20 cellular contexts compared by ENCODE assay signal in the genomic region with DNA sequence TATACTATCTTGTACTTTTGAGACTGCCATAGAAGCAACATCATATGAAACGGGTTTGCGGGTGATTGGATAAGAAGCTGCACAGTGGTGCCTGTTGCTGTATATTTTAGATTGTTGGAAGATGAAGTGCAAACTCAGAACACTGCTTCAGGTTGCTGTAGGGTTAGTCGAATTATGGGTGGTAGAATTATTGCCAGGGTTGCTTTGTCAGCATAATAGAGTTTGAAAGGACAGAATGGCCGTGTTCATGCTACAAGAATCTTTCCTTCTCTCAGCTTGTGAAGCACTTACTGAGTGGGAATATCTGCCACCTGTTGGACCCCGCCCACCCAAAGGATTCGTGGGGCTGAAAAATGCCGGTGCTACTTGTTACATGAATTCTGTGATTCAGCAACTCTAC.
DNase-seq lines count a peak whose midpoint lies in the region; ATAC-seq, FAIRE-seq and TF ChIP-seq lines count a peak whose summit lies in the region.
"Had no signal": no experiment of that assay in that cellular context is flagged by ENCODE, and none has a peak within 500 bp of the region (broad histone marks: within the 10 kb centered on the region; RNA-seq: fewer than 3 reads in every experiment).

No MANE protein-coding gene starts in this region.

- H3K27me3 Mint-ChIP-seq in astrocyte (ENCODE audit: low read depth, unreplicated experiment) (no peaks in the 10 kb centered on the region), neural crest cell (ENCODE audit: low read depth) (no peaks in the 10 kb centered on the region)
- H3K27me3 Mint-ChIP-seq: CD4-positive, alpha-beta T cell had no signal

- DNase-seq in HepG2 (ENCODE audit: low spot score), result no peak
- DNase-seq in right lobe of liver, result no peak
- no peak for DNase-seq in astrocyte (ENCODE audit: low read depth)
- DNase-seq in neural crest cell (ENCODE audit: low read depth, low spot score), result no peak
- no peak for DNase-seq in AG20443 (ENCODE audit: low spot score)
- DNase-seq: 8988T; ACHN; AML-193; CD4-positive, alpha-beta T cell; DMS153; DMS79; GDM1; GOT3; H7 had no signal

- FAIRE-seq in HepG2 (lab: Jason Lieb, UNC), result no peak
- FAIRE-seq in astrocyte (lab: Jason Lieb, UNC), result peak; percentile 88
- FAIRE-seq: GM12892, GM18507 had no signal

- no peak overlapping the region for H3K4me3 ChIP-seq in HepG2 (replicated peaks in 1 of 3; ENCODE audit: insufficient read depth in 1 of 3, low read depth in 2 of 3, low read length in 3 of 3)
- H3K4me3 ChIP-seq in right lobe of liver, result no peak overlapping the region
- no peak overlapping the region for H3K4me3 ChIP-seq in astrocyte (ENCODE audit: insufficient read depth, low read depth, low read length)

- H3K9ac ChIP-seq in HepG2 (ENCODE audit: insufficient read depth, low read depth, low read length), result no peak overlapping the region
- H3K9ac ChIP-seq in astrocyte (ENCODE audit: low read length), result no peak overlapping the region

- no peak for TF ChIP-seq RAD21 in HepG2 (CRISPR knock-in tag; IDR thresholded peaks at IDR 0.05)

- H3K27ac ChIP-seq in HepG2 (ENCODE audit: extremely low read length, insufficient read depth, low read length), result no peak overlapping the region
- no peak overlapping the region for H3K27ac ChIP-seq in right lobe of liver
- H3K27ac ChIP-seq in astrocyte (ENCODE audit: low read depth, low read length), result no peak overlapping the region
- H3K27ac ChIP-seq: C4-2B had no signal

- H3K79me2 ChIP-seq in HepG2 (ENCODE audit: insufficient read depth, low read length), result no peaks in the 10 kb centered on the region
- no peaks in the 10 kb centered on the region for H3K79me2 ChIP-seq in astrocyte (ENCODE audit: insufficient read depth, low read length)

- intact Hi-C loops in HepG2 (cut with micrococcal nuclease; ENCODE audit: unreplicated experiment), result no loop called here
- intact Hi-C loops in right lobe of liver (cut with DNase I), result no loop called here

- H2AFZ ChIP-seq in HepG2 (ENCODE audit: low read length) (no peak overlapping the region), astrocyte (ENCODE audit: low read depth, low read length) (no peak overlapping the region)

- TF ChIP-seq CTCF in HepG2 (CRISPR knock-in tag; IDR thresholded peaks at IDR 0.05) (no peak), right lobe of liver (IDR thresholded peaks at IDR 0.05) (no peak), astrocyte (IDR thresholded peaks at IDR 0.05; ENCODE audit: insufficient read depth, low read depth, low read length) (no peak), neural crest cell (conservative IDR thresholded peaks at IDR 0.05) (no peak)

- H3K9me3 Mint-ChIP-seq in astrocyte (ENCODE audit: unreplicated experiment) (no peaks in the 10 kb centered on the region), neural crest cell (peaks cover 8% of the 10 kb centered on the region)

- no peak overlapping the region for H3K4me2 ChIP-seq in HepG2 (ENCODE audit: low read depth, low read length)
- no peak overlapping the region for H3K4me2 ChIP-seq in astrocyte (ENCODE audit: low read length)

- H3K9me3 ChIP-seq in HepG2 (ENCODE audit: low read length), result no peaks in the 10 kb centered on the region
- H3K9me3 ChIP-seq in right lobe of liver, result no peaks in the 10 kb centered on the region
- H3K9me3 ChIP-seq in astrocyte (ENCODE audit: insufficient read depth, low read depth, low read length), result no peaks in the 10 kb centered on the region

- H3K4me3 Mint-ChIP-seq in astrocyte (ENCODE audit: unreplicated experiment), result no peak overlapping the region
- H3K4me3 Mint-ChIP-seq in neural crest cell, result no peak overlapping the region
- H3K4me3 Mint-ChIP-seq: CD4-positive, alpha-beta T cell had no signal

- H3K4me1 ChIP-seq in HepG2 (ENCODE audit: insufficient read depth, low read length) (no peaks in the 10 kb centered on the region), right lobe of liver (no peaks in the 10 kb centered on the region), astrocyte (ENCODE audit: insufficient read depth, low read length) (no peaks in the 10 kb centered on the region)

- POLR2A ChIA-PET in HepG2 (lab: Yijun Ruan, JAX), result no interaction called here

- BruUV-seq in HepG2 (replicated peaks; lab: Mats Ljungman, UMichigan), result no TSS peak

- ATAC-seq in HepG2 (no peak), right lobe of liver (no peak), GM21723 (IDR thresholded peaks at IDR 0.05; ENCODE audit: unreplicated experiment) (no peak), HG02840 (IDR thresholded peaks at IDR 0.05; ENCODE audit: low FRiP score, unreplicated experiment) (no peak)
- ATAC-seq: HCT116 had no signal

- H3K27ac Mint-ChIP-seq in astrocyte (ENCODE audit: unreplicated experiment), result no peak overlapping the region
- peak overlapping the region; percentile 28 for H3K27ac Mint-ChIP-seq in neural crest cell (ENCODE audit: unreplicated experiment)
- H3K27ac Mint-ChIP-seq: CD4-positive, alpha-beta T cell had no signal

- H4K20me1 ChIP-seq in HepG2 (ENCODE audit: insufficient read depth, low read length) (no peaks in the 10 kb centered on the region), astrocyte (ENCODE audit: insufficient read depth, low read length) (no peaks in the 10 kb centered on the region)

- in situ Hi-C loops in HepG2 (cut with HindIII; ENCODE audit: extremely low pct_ligation_motif_present, low pct_unique_long_range_greater_than_20kb), result no loop called here

- TF ChIP-seq POLR2A in HepG2 (IDR thresholded peaks at IDR 0.05; ENCODE audit: insufficient read depth in 1 of 2, low read depth in 2 of 2, low read length in 2 of 2), result no peak
- TF ChIP-seq POLR2A in right lobe of liver (IDR thresholded peaks at IDR 0.05), result no peak

- H3K36me3 ChIP-seq in HepG2 (replicated peaks in 1 of 2; ENCODE audit: control insufficient read depth in 1 of 2, insufficient read depth in 2 of 2, low read length in 2 of 2) (peaks cover 0 to 17% of the 10 kb centered on the region in 2 experiments; a peak in 3 of 5 replicates), right lobe of liver (peaks cover 0 to 75% (median 16%) of the 10 kb centered on the region in 4 donors), astrocyte (ENCODE audit: insufficient read depth, low read length) (peaks cover 13% of the 10 kb centered on the region)

- CTCF ChIA-PET in HepG2 (lab: Yijun Ruan, JAX; ENCODE audit: low intra/inter-chr PET ratio, low total read pairs), result no interaction called here

- H3K4me1 Mint-ChIP-seq in astrocyte (ENCODE audit: low read depth, unreplicated experiment) (no peaks in the 10 kb centered on the region), neural crest cell (no peaks in the 10 kb centered on the region)

- H3K36me3 Mint-ChIP-seq in astrocyte (ENCODE audit: low read depth, unreplicated experiment) (peaks cover 10% of the 10 kb centered on the region), neural crest cell (ENCODE audit: low read depth) (peaks cover 21% of the 10 kb centered on the region)

- TF ChIP-seq EP300 in HepG2 (IDR thresholded peaks at IDR 0.05; ENCODE audit: low read depth in 2 of 2, low read length in 2 of 2), result no peak
- TF ChIP-seq EP300 in HepG2 (CRISPR knock-in tag; IDR thresholded peaks at IDR 0.05; ENCODE audit: borderline replicate concordance), result no peak

- 99% methylated on average over 5 of the region's 7 CpGs for WGBS in HepG2 (ENCODE audit: low lambda C conversion rate)
- 94% methylated on average over 7 of the region's 7 CpGs for WGBS in right lobe of liver (ENCODE audit: insufficient coverage, low coverage, low lambda C conversion rate, missing lambda C conversion rate)

- H3K27me3 ChIP-seq in HepG2 (ENCODE audit: control insufficient read depth in 1 of 2, insufficient read depth in 2 of 2, low read length in 2 of 2), result no peaks in the 10 kb centered on the region
- H3K27me3 ChIP-seq in right lobe of liver, result no peaks in the 10 kb centered on the region
- no peaks in the 10 kb centered on the region for H3K27me3 ChIP-seq in astrocyte (ENCODE audit: insufficient read depth, low read length)

TF ChIP-seq in HepG2, 621 proteins besides CTCF, POLR2A, EP300 and RAD21 (continues in another document):
- TF ChIP-seq MAFF (IDR thresholded peaks at IDR 0.05; ENCODE audit: low read depth, low read length) (0 out of 2 replicates have a peak, but pooled peaks have one; percentile 15), ZNF777 (CRISPR knock-in tag; IDR thresholded peaks at IDR 0.05) (no peak), KDM5B (CRISPR knock-in tag; IDR thresholded peaks at IDR 0.05; ENCODE audit: borderline replicate concordance) (no peak), MAFK (conservative IDR thresholded peaks at IDR 0.05 in 1 of 2, IDR thresholded peaks at IDR 0.05 in 1 of 2; ENCODE audit: low read length in 2 of 2) (peak; percentile 35 to 45; a peak in 3 of 4 replicates)
